Comparison of ENCODE assay signal across 19 cellular contexts in the genomic region with DNA sequence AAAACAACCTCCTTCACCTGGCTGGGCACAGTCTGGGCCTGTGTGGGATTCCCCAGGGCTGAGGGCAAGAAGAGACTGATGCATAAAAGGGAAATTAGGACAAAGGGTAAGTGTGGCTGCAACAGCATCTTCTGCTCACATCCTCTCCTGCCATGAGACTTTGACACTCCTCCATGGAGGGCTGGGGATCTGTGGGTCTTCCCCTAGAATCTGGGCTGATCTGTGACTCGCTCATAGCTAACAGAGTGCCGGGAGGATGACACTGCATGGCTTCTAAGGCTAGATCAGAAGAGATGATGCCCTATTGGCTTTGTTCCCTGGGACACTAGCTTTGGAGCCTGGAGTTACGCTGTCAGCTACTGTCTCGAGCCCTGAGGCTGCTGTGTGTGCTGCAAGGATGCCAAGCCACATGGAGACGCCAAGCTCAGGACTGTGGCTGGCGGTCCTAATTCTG. TPM values are rescaled to one million over a fixed set of nuclear protein-coding genes. Genes with fewer than 3 reads are reported as not detected.
DNase-seq lines count a peak whose midpoint lies in the region; ATAC-seq lines count a peak whose summit lies in the region.
"Had no signal": no experiment of that assay in that cellular context is flagged by ENCODE, and none has a peak within 500 bp of the region (broad histone marks: within the 10 kb centered on the region; RNA-seq: fewer than 3 reads in every experiment).

No MANE protein-coding gene starts in this region.

- peaks cover 0 to 8% (median 0%) of the 10 kb centered on the region in 11 donors for H3K9me3 Mint-ChIP-seq in naive thymus-derived CD4-positive, alpha-beta T cell

- peak; percentile 80 for ATAC-seq in HG03432 (IDR thresholded peaks at IDR 0.05; ENCODE audit: unreplicated experiment)
- no peak for ATAC-seq in naive thymus-derived CD4-positive, alpha-beta T cell
- ATAC-seq: activated CD8-positive, alpha-beta memory T cell treated with anti-CD3 and anti-CD28 coated beads, Interleukin-2, amount 10 ng/mL, durations not matched to agents 7 days and 5 days had no signal

- no peaks in the 10 kb centered on the region for H3K4me1 Mint-ChIP-seq in naive thymus-derived CD4-positive, alpha-beta T cell
- H3K4me1 Mint-ChIP-seq: activated B cell treated with CpG ODN at 0.5 μM for 24 hours; activated CD8-positive, alpha-beta memory T cell treated with anti-CD3 and anti-CD28 coated beads, Interleukin-2, amount 10 ng/mL, durations not matched to agents 7 days and 5 days had no signal

- H3K27me3 ChIP-seq in naive thymus-derived CD4-positive, alpha-beta T cell (ENCODE audit: control insufficient read depth in 2 of 2, insufficient read depth in 2 of 2, low read length in 2 of 2), result no peaks in the 10 kb centered on the region
- H3K27me3 ChIP-seq: heart left ventricle, right atrium auricular region, vagina had no signal

- no peaks in the 10 kb centered on the region for H3K4me1 ChIP-seq in naive thymus-derived CD4-positive, alpha-beta T cell (ENCODE audit: control insufficient read depth in 2 of 2, insufficient read depth in 2 of 2, low read length in 2 of 2)

- no peak overlapping the region for H3K4me3 ChIP-seq in naive thymus-derived CD4-positive, alpha-beta T cell (ENCODE audit: low read length)
- H3K4me3 ChIP-seq: heart left ventricle, right atrium auricular region had no signal

- DNase-seq in D341Med (ENCODE audit: low spot score) (peak; percentile 26), fibroblast of gingiva (ENCODE audit: low read depth) (peak; percentile 30), renal cortical epithelial cell (ENCODE audit: low read depth) (peak; percentile 33), amygdala (lab: John Stamatoyannopoulos, UW) (no peak), GDM1 (lab: John Stamatoyannopoulos, UW) (no peak), NCI-H2081 (lab: John Stamatoyannopoulos, UW) (no peak)
- DNase-seq in naive thymus-derived CD4-positive, alpha-beta T cell, result no peak
- DNase-seq: activated B cell treated with CpG ODN at 0.5 μM for 24 hours; activated CD8-positive, alpha-beta memory T cell treated with anti-CD3 and anti-CD28 coated beads, Interleukin-2, amount 10 ng/mL, durations not matched to agents 7 days and 5 days; activated effector memory CD4-positive, alpha-beta T cell treated with anti-CD3 and anti-CD28 coated beads, Interleukin-2, amount 50 U/mL, for 16 hours; heart left ventricle; islet precursor cell; KBM-7; NCI-H1105 treated with DMSO at 0.1 percent for 48 hours; NK-92 treated with Interleukin-12 subunit alpha and Interleukin-12 subunit beta, amount 100 ng/mL, for 24 hours; T-helper 1 cell had no signal

- H3K36me3 Mint-ChIP-seq in naive thymus-derived CD4-positive, alpha-beta T cell, result no peaks in the 10 kb centered on the region
- H3K36me3 Mint-ChIP-seq: activated CD8-positive, alpha-beta memory T cell treated with anti-CD3 and anti-CD28 coated beads, Interleukin-2, amount 10 ng/mL, durations not matched to agents 7 days and 5 days had no signal

- no peak overlapping the region for H3K27ac ChIP-seq in naive thymus-derived CD4-positive, alpha-beta T cell (ENCODE audit: low read depth, low read length)
- H3K27ac ChIP-seq: heart left ventricle, right atrium auricular region had no signal

- no peaks in the 10 kb centered on the region for H3K36me3 ChIP-seq in naive thymus-derived CD4-positive, alpha-beta T cell (ENCODE audit: control insufficient read depth in 2 of 3, insufficient read depth in 3 of 3, low read length in 3 of 3)
- H3K36me3 ChIP-seq: heart left ventricle, right atrium auricular region, vagina had no signal

- intact Hi-C loops in naive thymus-derived CD4-positive, alpha-beta T cell (cut with micrococcal nuclease), result no loop called here

- H3K27me3 Mint-ChIP-seq in naive thymus-derived CD4-positive, alpha-beta T cell, result peaks cover 0 to 4% (median 0%) of the 10 kb centered on the region in 5 donors

- H3K4me3 Mint-ChIP-seq in naive thymus-derived CD4-positive, alpha-beta T cell, result no peak overlapping the region
- H3K4me3 Mint-ChIP-seq: activated B cell treated with CpG ODN at 0.5 μM for 24 hours; activated CD8-positive, alpha-beta memory T cell treated with anti-CD3 and anti-CD28 coated beads, Interleukin-2, amount 10 ng/mL, durations not matched to agents 7 days and 5 days had no signal

- no peak overlapping the region for H3K27ac Mint-ChIP-seq in naive thymus-derived CD4-positive, alpha-beta T cell
- H3K27ac Mint-ChIP-seq: activated B cell treated with CpG ODN at 0.5 μM for 24 hours; activated CD8-positive, alpha-beta memory T cell treated with anti-CD3 and anti-CD28 coated beads, Interleukin-2, amount 10 ng/mL, durations not matched to agents 7 days and 5 days had no signal

- no peaks in the 10 kb centered on the region for H3K9me3 ChIP-seq in naive thymus-derived CD4-positive, alpha-beta T cell (ENCODE audit: control insufficient read depth in 2 of 3, low read length in 3 of 3)
- H3K9me3 ChIP-seq: vagina had no signal

- POLR2A ChIA-PET in naive thymus-derived CD4-positive, alpha-beta T cell (lab: Charles Lee), result no interaction called here

- CTCF ChIA-PET in naive thymus-derived CD4-positive, alpha-beta T cell (lab: Charles Lee), result no interaction called here

RNA-seq across cellular contexts. Expression of gene MOCOS, which starts 24.3 kb away (rescaled TPM):
- total RNA-seq in renal cortical epithelial cell, result 12.0 and 14.6 TPM in 2 replicates
- total RNA-seq in naive thymus-derived CD4-positive, alpha-beta T cell, result under 1 TPM in 1 of 5 experiments, not detected in 4; 0.05 TPM
- polyA plus RNA-seq in naive thymus-derived CD4-positive, alpha-beta T cell, result not detected

Comparison
In these comparisons a context has a peak if more than half of its experiments do, and no peak if none do; other contexts are left out.
1. DNase-seq: peak in D341Med (single experiment), fibroblast of gingiva (single experiment) and renal cortical epithelial cell (single experiment); none in amygdala (0 of 56), GDM1 (single experiment), NCI-H2081 (0 of 2) and naive thymus-derived CD4-positive, alpha-beta T cell (0 of 9).
2. RNA of gene MOCOS, which starts 24.3 kb away (total RNA-seq): 12.0 to 14.6 TPM in renal cortical epithelial cell; 0.05 TPM in naive thymus-derived CD4-positive, alpha-beta T cell; every median in the first group is over 10 times any median in the second.